ENCODE assay signal across 13 cellular contexts in the genomic region with DNA sequence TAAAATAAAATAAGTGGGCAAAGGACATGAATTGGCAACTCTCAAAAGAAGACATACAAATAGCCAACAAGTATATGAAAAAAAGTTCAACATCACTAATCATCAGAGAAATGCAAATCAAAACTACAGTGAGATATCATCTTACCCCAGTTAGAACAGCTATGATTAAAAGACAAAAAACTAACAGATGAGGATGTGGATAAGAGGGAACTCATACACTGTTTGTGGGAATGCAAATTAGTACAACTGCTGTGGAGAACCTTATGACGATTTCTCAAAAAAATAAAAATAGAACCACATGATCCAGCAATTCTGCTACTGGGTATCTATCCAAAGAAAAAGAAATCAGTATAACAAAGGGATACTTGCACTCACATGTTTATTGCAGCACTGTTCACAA. TPM values are rescaled to one million over a fixed set of nuclear protein-coding genes. Genes with fewer than 3 reads are reported as not detected.
A peak's percentile ranks its signal among the peaks of the same experiment; 100 is the strongest.
DNase-seq lines count a peak whose midpoint lies in the region; ATAC-seq and TF ChIP-seq lines count a peak whose summit lies in the region.
"Had no signal": no experiment of that assay in that cellular context is flagged by ENCODE, and none has a peak within 500 bp of the region (broad histone marks: within the 10 kb centered on the region; RNA-seq: fewer than 3 reads in every experiment).

No MANE protein-coding gene starts in this region.

- TF ChIP-seq CTCF in DOHH2 (IDR thresholded peaks at IDR 0.05; ENCODE audit: low read depth, low read length, poor library complexity, severe bottlenecking) (no peak), MM.1S (IDR thresholded peaks at IDR 0.05; ENCODE audit: low read length) (no peak), progenitor cell of endocrine pancreas (IDR thresholded peaks at IDR 0.05; ENCODE audit: unreplicated experiment) (no peak), chondrocyte (IDR thresholded peaks at IDR 0.05) (no peak)

- H3K79me2 ChIP-seq in DOHH2 (ENCODE audit: control insufficient read depth, low read length) (no peaks in the 10 kb centered on the region), MM.1S (ENCODE audit: low read length) (no peaks in the 10 kb centered on the region)

- H3K27me3 Mint-ChIP-seq in progenitor cell of endocrine pancreas (no peaks in the 10 kb centered on the region), chondrocyte (ENCODE audit: low read depth) (no peaks in the 10 kb centered on the region)

- H3K27ac ChIP-seq in DOHH2 (ENCODE audit: low read depth, low read length) (peak overlapping the region; percentile 27), MM.1S (ENCODE audit: low read length) (no peak overlapping the region)

- H2AFZ ChIP-seq in MM.1S (ENCODE audit: low read length) = no peak overlapping the region

- H3K4me2 ChIP-seq in DOHH2 (ENCODE audit: low read length) (peak overlapping the region; percentile 36), MM.1S (ENCODE audit: low read depth, low read length) (no peak overlapping the region)

- no peaks in the 10 kb centered on the region for H3F3A ChIP-seq in DOHH2 (ENCODE audit: control insufficient read depth, insufficient read depth)
- H3F3A ChIP-seq in MM.1S (ENCODE audit: insufficient read depth, low read length) = no peaks in the 10 kb centered on the region

- H3K4me3 ChIP-seq in DOHH2 (ENCODE audit: low read length) = peak overlapping the region; percentile 20; the same call in 1 of the 2 replicates
- no peak overlapping the region for H3K4me3 ChIP-seq in MM.1S (ENCODE audit: low read length)

- peaks cover 15% of the 10 kb centered on the region for H3K9me3 Mint-ChIP-seq in progenitor cell of endocrine pancreas (ENCODE audit: low read depth)
- H3K9me3 Mint-ChIP-seq in chondrocyte (ENCODE audit: low read depth) = peaks cover 6% of the 10 kb centered on the region

- H3K9me2 ChIP-seq in DOHH2 (replicated peaks; ENCODE audit: control insufficient read depth, low read length) (no peaks in the 10 kb centered on the region), MM.1S (replicated peaks; ENCODE audit: insufficient read depth, low read length) (no peaks in the 10 kb centered on the region)

- H4K20me1 ChIP-seq in DOHH2 (ENCODE audit: control insufficient read depth, insufficient read depth, low read depth, low read length) (no peaks in the 10 kb centered on the region), MM.1S (ENCODE audit: insufficient read depth, low read length) (no peaks in the 10 kb centered on the region)

- H3K9me3 ChIP-seq in DOHH2 (ENCODE audit: control insufficient read depth, insufficient read depth, low read length) (no peaks in the 10 kb centered on the region), MM.1S (replicated peaks; ENCODE audit: insufficient read depth, low read length) (no peaks in the 10 kb centered on the region)

- H3K4me1 ChIP-seq in DOHH2 (ENCODE audit: control insufficient read depth, low read length) = peaks cover 27% of the 10 kb centered on the region
- H3K4me1 ChIP-seq in MM.1S (ENCODE audit: low read length) = no peaks in the 10 kb centered on the region

- H3K36me3 Mint-ChIP-seq in progenitor cell of endocrine pancreas (ENCODE audit: insufficient read depth) (peaks cover 3% of the 10 kb centered on the region), chondrocyte (ENCODE audit: low read depth) (peaks cover 16% of the 10 kb centered on the region)

- peak; percentile 79 for ATAC-seq in GM19397 (IDR thresholded peaks at IDR 0.05; ENCODE audit: unreplicated experiment)
- ATAC-seq in HG02970 (IDR thresholded peaks at IDR 0.05; ENCODE audit: low FRiP score, unreplicated experiment) = peak; percentile 77
- ATAC-seq: activated CD4-positive, CD25-positive, alpha-beta regulatory T cell treated with anti-CD3 and anti-CD28 coated beads, Interleukin-2, amount 50 U/mL, for 24 hours; left colon had no signal

- H3K4me1 Mint-ChIP-seq in progenitor cell of endocrine pancreas (ENCODE audit: low read depth) (peaks cover 5% of the 10 kb centered on the region), chondrocyte (ENCODE audit: low read depth) (no peaks in the 10 kb centered on the region)

- no peak overlapping the region for H3K9ac ChIP-seq in MM.1S (ENCODE audit: low read length)

- H3K4me3 Mint-ChIP-seq in progenitor cell of endocrine pancreas (ENCODE audit: low read depth) (no peak overlapping the region), chondrocyte (ENCODE audit: unreplicated experiment) (no peak overlapping the region)

- no peak overlapping the region for H3K27ac Mint-ChIP-seq in progenitor cell of endocrine pancreas
- no peak overlapping the region for H3K27ac Mint-ChIP-seq in chondrocyte (ENCODE audit: unreplicated experiment)

- peak; percentile 21 for DNase-seq in MM.1S
- DNase-seq in nucleus accumbens (lab: John Stamatoyannopoulos, UW) = no peak
- no peak for DNase-seq in activated T-cell treated with anti-CD3 and anti-CD28 coated beads for 4 hours
- DNase-seq in progenitor cell of endocrine pancreas (ENCODE audit: low spot score, unreplicated experiment) = no peak
- no peak for DNase-seq in chondrocyte (ENCODE audit: low spot score)
- DNase-seq: activated T-cell treated with anti-CD3 and anti-CD28 coated beads, Interleukin-2, amount 50 U/mL, for 48 hours; left colon; NCI-H187; stimulated activated CD4-positive, alpha-beta T cell treated with anti-CD3 and anti-CD28 coated beads, Interleukin-12 subunit alpha, Interleukin-12 subunit beta, amount 100 ng/mL, for 4 hours had no signal

- H3K36me3 ChIP-seq in DOHH2 (ENCODE audit: control insufficient read depth, low read length) (no peaks in the 10 kb centered on the region), MM.1S (replicated peaks; ENCODE audit: insufficient read depth, low read length) (no peaks in the 10 kb centered on the region)

- H3K27me3 ChIP-seq in DOHH2 (ENCODE audit: control insufficient read depth, low read length) (no peaks in the 10 kb centered on the region), MM.1S (replicated peaks; ENCODE audit: insufficient read depth, low read length) (no peaks in the 10 kb centered on the region)

RNA-seq across cellular contexts. Expression of gene NEK10, which starts 28.7 kb away (rescaled TPM):
- total RNA-seq in progenitor cell of endocrine pancreas = 2.3 and 3.3 TPM in 2 replicates
- total RNA-seq in chondrocyte = 7.3 to 7.9 TPM (median 7.5 TPM) in 3 replicates
